In the genomic region with DNA sequence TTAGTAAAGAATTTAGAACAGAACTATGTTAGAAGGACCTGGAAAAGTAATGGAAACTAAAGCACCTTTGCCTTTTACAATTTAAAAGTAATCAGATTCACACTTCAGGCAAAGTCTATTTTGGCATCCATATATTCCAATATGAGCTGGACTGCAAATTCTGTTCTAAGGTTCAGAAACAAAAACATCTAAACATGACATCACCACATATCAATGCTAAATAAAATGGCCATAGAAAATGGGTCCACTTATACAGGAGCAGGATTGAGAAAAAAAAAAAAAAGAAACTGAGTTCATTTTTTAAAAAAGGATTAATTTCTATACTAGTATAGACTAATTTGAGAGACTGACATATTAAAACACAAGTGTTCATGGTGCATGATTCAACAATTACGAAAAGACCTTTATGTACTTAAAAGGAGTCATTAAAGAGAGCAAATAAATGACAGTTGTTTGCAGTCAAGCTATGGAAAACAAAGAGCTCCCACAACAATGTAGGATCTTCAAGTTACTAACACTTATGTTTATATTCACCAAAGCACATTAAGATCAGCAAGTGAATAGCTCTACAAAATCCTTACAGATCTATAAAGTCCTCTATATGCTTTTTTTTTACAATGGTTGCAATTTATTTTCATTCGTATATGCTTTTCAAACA, we compare ENCODE assay signal across 24 cellular contexts. TPM values are rescaled to one million over a fixed set of nuclear protein-coding genes. Genes with fewer than 3 reads are reported as not detected.
DNase-seq lines count a peak whose midpoint lies in the region; ATAC-seq, FAIRE-seq and TF ChIP-seq lines count a peak whose summit lies in the region.
"Had no signal": no experiment of that assay in that cellular context is flagged by ENCODE, and none has a peak within 500 bp of the region (broad histone marks: within the 10 kb centered on the region; RNA-seq: fewer than 3 reads in every experiment).

No MANE protein-coding gene starts in this region.

- no peak for TF ChIP-seq CTCF in fibroblast of villous mesenchyme (IDR thresholded peaks at IDR 0.05; ENCODE audit: insufficient read depth, low read depth, low read length)

- no peaks in the 10 kb centered on the region for H3K27me3 ChIP-seq in small intestine (ENCODE audit: control insufficient read depth in 2 of 2, insufficient read depth in 2 of 2, low read length in 2 of 2)
- H3K27me3 ChIP-seq: MG63, SJSA1 had no signal

- H3K36me3 ChIP-seq in small intestine (ENCODE audit: control insufficient read depth in 2 of 2, insufficient read depth in 2 of 2, low read length in 2 of 2): peaks cover 2 to 13% of the 10 kb centered on the region in 2 donors

- 89 to 94% (median 92%) methylated on average over 2 of the region's 2 CpGs for WGBS in small intestine, 3 donors

- no peaks in the 10 kb centered on the region for H3K9me3 ChIP-seq in small intestine (ENCODE audit: control insufficient read depth, low read depth)
- H3K9me3 ChIP-seq: MG63, SJSA1 had no signal

- FAIRE-seq in G401.6 (lab: Jason Lieb, UNC): peak; percentile 56
- no peak for FAIRE-seq in small intestine (lab: Jason Lieb, UNC)
- FAIRE-seq: GM12878, K562 had no signal

- DNase-seq in COR-L47 (lab: John Stamatoyannopoulos, UW): peak; percentile 5
- DNase-seq in NCI-H69 (lab: John Stamatoyannopoulos, UW): peak; percentile 19
- peak; percentile 24 for DNase-seq in fibroblast of villous mesenchyme (ENCODE audit: low read depth)
- no peak for DNase-seq in small intestine
- DNase-seq in KBM-7: no peak
- DNase-seq: CD8-positive, alpha-beta T cell; GDM1; MG63; NCI-H1105 treated with DMSO at 0.1 percent for 48 hours; NCI-H146; NCI-H2029; NCI-H2171; NCI-H524; Right ventricle myocardium superior; RPMI8226; T-helper 2 cell had no signal

- H3K4me1 ChIP-seq in small intestine (ENCODE audit: control insufficient read depth in 2 of 2, insufficient read depth in 1 of 2, low read depth in 1 of 2, low read length in 1 of 2): no peaks in the 10 kb centered on the region
- H3K4me1 ChIP-seq: SJSA1 had no signal

- ATAC-seq in GM21717 (IDR thresholded peaks at IDR 0.05; ENCODE audit: unreplicated experiment): no peak
- ATAC-seq: CD8-positive, alpha-beta T cell; GM12878; HCT116; K562 had no signal

- in situ Hi-C loops in KBM-7 (cut with MboI; ENCODE audit: low pct_unique_long_range_greater_than_20kb, low sequenced_read_pairs): no loop called here

- no peak overlapping the region for H3K27ac ChIP-seq in small intestine (ENCODE audit: low read depth in 1 of 2, low read length in 1 of 2)
- H3K27ac ChIP-seq: C4-2B, HL-60, SJSA1 had no signal

- no peak overlapping the region for H3K4me3 ChIP-seq in fibroblast of villous mesenchyme (ENCODE audit: low read depth, low read length)
- no peak overlapping the region for H3K4me3 ChIP-seq in small intestine (ENCODE audit: low read depth in 1 of 2, low read length in 2 of 2)
- H3K4me3 ChIP-seq: GM12878, K562, MG63, SJSA1 had no signal

RNA-seq across cellular contexts. Expression of gene DICER1, which starts 45.7 kb away (rescaled TPM):
- 52.8 and 61.3 TPM in 2 replicates for total RNA-seq in fibroblast of villous mesenchyme
- 1 to 10 TPM; 7.3 to 8.5 (median 7.7) TPM for polyA plus RNA-seq in small intestine

Comparison
In these comparisons a context has a peak if more than half of its experiments do, and no peak if none do; other contexts are left out.
1. DNase-seq: peak in COR-L47 (single experiment), NCI-H69 (single experiment) and fibroblast of villous mesenchyme (single experiment); none in small intestine (single experiment) and KBM-7 (single experiment).